ENCODE assay signal across 25 cellular contexts in the genomic region with DNA sequence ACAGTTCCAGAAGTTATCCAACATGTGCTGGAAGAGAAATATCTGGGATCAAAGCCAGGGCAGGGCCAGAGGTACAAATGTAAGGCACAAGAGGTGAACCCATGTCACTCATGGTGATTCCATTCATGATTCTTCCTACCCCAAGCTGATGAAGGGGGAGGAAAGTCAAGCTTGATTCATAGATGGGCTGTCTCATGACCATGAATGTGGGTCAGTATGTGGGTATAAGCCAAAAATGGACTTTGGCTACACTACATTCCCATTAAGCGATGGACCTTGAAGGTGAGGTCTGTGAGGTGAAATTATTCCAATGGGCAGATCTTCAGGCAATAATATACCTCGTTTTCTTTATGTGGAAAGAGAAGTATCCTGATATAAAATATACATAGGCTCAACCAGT.
"Had no signal": no experiment of that assay in that cellular context is flagged by ENCODE, and none has a peak within 500 bp of the region (broad histone marks: within the 10 kb centered on the region; RNA-seq: fewer than 3 reads in every experiment).

No MANE protein-coding gene starts in this region.

- H3K27ac ChIP-seq: left ventricle myocardium inferior, psoas muscle, right atrium auricular region, right lobe of liver, tibial nerve, uterus had no signal

- ATAC-seq: mucosa of descending colon; naive thymus-derived CD8-positive, alpha-beta T cell; pancreas; psoas muscle; right lobe of liver; stimulated activated memory B cell treated with anti-CD40 and anti-IgM and Interleukin-4, amounts not matched to agents 10 μg/mL and 1 μg/mL and 100 μg/mL, for 72 hours; stimulated activated naive CD8-positive, alpha-beta T cell treated with anti-CD3 and anti-CD28 coated beads, Interleukin-15, amount 100 ng/mL, for 72 hours had no signal

- H3K9me3 ChIP-seq: left ventricle myocardium inferior, pancreas, psoas muscle, right atrium auricular region, right lobe of liver, tibial nerve, uterus had no signal

- H3K4me2 ChIP-seq: smooth muscle cell had no signal

- H3K27me3 ChIP-seq: pancreas, right atrium auricular region, right lobe of liver, tibial nerve, uterus had no signal

- H3K36me3 ChIP-seq: left ventricle myocardium inferior, pancreas, right atrium auricular region, right lobe of liver, tibial nerve, uterus had no signal

- H3K4me1 ChIP-seq: psoas muscle, right atrium auricular region, right lobe of liver, uterus had no signal

- DNase-seq: hypothalamus; immature natural killer cell; kidney; left ventricle myocardium inferior; midbrain; mucosa of descending colon; naive thymus-derived CD8-positive, alpha-beta T cell; nucleus accumbens; pancreas; posterior cingulate gyrus; psoas muscle; right lobe of liver; stimulated activated CD4-positive, alpha-beta T cell treated with anti-CD3 and anti-CD28 coated beads, Interleukin-1b, Interleukin-23, amount 100 ng/mL, for 48 hours; stimulated activated CD4-positive, alpha-beta T cell treated with anti-CD3 and anti-CD28 coated beads, Interleukin-2, amount 100 ng/mL, for 48 hours; stimulated activated CD4-positive, alpha-beta T cell treated with anti-CD3 and anti-CD28 coated beads, Interleukin-4, amount 100 ng/mL, for 4 hours; stimulated activated CD8-positive, alpha-beta memory T cell treated with anti-CD3 and anti-CD28 coated beads, Interleukin-4, amount 100 ng/mL, for 48 hours; stimulated activated naive CD4-positive, alpha-beta T cell treated with Interleukin-2 at 50 U/mL for 16 hours; stimulated activated naive CD8-positive, alpha-beta T cell treated with anti-CD3 and anti-CD28 coated beads, Interleukin-15, amount 100 ng/mL, for 72 hours; substantia nigra; uterus had no signal

- H3K4me3 ChIP-seq: left ventricle myocardium inferior, lung, mucosa of descending colon, pancreas, psoas muscle, right atrium auricular region, right lobe of liver, smooth muscle cell, tibial nerve, uterus had no signal
